ENCODE assay signal across 15 cellular contexts in the genomic region with DNA sequence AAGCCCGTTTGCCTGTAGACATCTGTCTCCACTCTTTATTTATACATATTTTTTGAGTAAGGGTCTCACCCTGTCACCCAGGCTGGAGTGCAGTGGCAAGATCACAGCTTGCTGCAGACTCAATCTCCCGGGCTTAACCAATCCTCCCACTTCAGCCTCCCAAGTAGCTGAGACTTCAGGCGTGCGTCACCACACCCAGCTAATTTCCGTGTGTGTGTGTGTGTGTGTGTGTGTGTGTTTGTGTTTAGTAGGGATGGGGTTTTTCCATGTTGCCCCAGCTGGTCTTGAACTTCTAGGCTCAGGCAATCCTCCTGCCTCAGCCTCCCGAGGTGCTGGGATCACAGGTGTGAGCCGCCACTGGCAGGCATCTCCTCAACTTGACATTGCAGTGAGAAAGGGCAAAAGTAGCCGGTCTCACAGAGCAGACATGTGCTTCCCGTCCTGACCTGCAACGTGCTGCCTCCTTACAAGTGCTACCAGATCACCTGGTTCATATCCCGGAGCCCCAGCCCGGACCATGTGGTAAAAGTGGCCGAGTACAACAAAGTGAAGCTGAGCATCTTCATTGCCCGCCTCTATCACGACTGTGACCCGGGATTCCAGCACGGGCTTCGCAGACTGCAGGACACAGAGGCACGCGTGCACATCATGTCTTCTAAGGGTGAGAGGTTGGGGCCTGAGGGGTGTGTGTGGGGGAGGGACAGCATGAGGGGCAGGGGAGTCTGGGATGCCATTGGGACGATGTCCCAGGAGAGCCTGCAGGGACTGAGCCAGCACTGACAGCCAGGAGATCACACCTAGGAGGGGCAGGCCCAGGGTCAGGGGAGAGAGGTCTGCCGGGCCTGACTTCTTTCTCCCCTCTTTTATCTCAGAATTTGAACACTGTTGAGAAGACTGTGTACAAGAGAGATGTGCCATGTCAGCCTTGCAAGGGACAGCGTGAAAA. TPM values are rescaled to one million over a fixed set of nuclear protein-coding genes. Genes with fewer than 3 reads are reported as not detected.
A peak's percentile ranks its signal among the peaks of the same experiment; 100 is the strongest.
DNase-seq lines count a peak whose midpoint lies in the region; ATAC-seq and TF ChIP-seq lines count a peak whose summit lies in the region.
"Had no signal": no experiment of that assay in that cellular context is flagged by ENCODE, and none has a peak within 500 bp of the region (broad histone marks: within the 10 kb centered on the region; RNA-seq: fewer than 3 reads in every experiment).

No MANE protein-coding gene starts in this region.

- H3K27me3 Mint-ChIP-seq in activated CD4-positive, alpha-beta T cell treated with anti-CD3 and anti-CD28 coated beads for 36 hours: no peaks in the 10 kb centered on the region
- no peaks in the 10 kb centered on the region for H3K27me3 Mint-ChIP-seq in activated naive CD8-positive, alpha-beta T cell

- no peaks in the 10 kb centered on the region for H3K9me2 ChIP-seq in Loucy (replicated peaks; ENCODE audit: low read depth, low read length)

- POLR2A ChIA-PET in activated CD4-positive, alpha-beta T cell treated with anti-CD3 and anti-CD28 coated beads for 36 hours (lab: Charles Lee): no interaction called here

- H3K27ac ChIP-seq in neutrophil (peak overlapping the region; percentile 86), esophagus squamous epithelium (peak overlapping the region in 2 of 4 donors; percentile 31 to 73)
- H3K27ac ChIP-seq: right atrium auricular region, SK-N-MC had no signal

- no peaks in the 10 kb centered on the region for H3K36me3 ChIP-seq in Loucy (ENCODE audit: insufficient read depth, low read length)
- peaks cover 9% of the 10 kb centered on the region for H3K36me3 ChIP-seq in neutrophil
- H3K36me3 ChIP-seq in HAP-1 (replicated peaks): no peaks in the 10 kb centered on the region
- no peaks in the 10 kb centered on the region for H3K36me3 ChIP-seq in esophagus squamous epithelium
- H3K36me3 ChIP-seq: right atrium auricular region had no signal

- H4K20me1 ChIP-seq in Loucy (ENCODE audit: insufficient read depth, low read length, poor library complexity, severe bottlenecking): no peaks in the 10 kb centered on the region

- H3K36me3 Mint-ChIP-seq in activated CD4-positive, alpha-beta T cell treated with anti-CD3 and anti-CD28 coated beads for 36 hours (ENCODE audit: low read depth): no peaks in the 10 kb centered on the region
- H3K36me3 Mint-ChIP-seq in activated naive CD8-positive, alpha-beta T cell: no peaks in the 10 kb centered on the region

- no peaks in the 10 kb centered on the region for H3K9me3 ChIP-seq in Loucy (ENCODE audit: insufficient read depth, low read depth, low read length)
- H3K9me3 ChIP-seq in neutrophil: no peaks in the 10 kb centered on the region
- no peaks in the 10 kb centered on the region for H3K9me3 ChIP-seq in HAP-1
- H3K9me3 ChIP-seq in esophagus squamous epithelium: no peaks in the 10 kb centered on the region
- H3K9me3 ChIP-seq: right atrium auricular region had no signal

- peaks cover 4% of the 10 kb centered on the region; the same call in 1 of the 2 replicates for H3F3A ChIP-seq in Loucy (ENCODE audit: low read depth)

- H3K4me3 ChIP-seq in Loucy (ENCODE audit: low read length, poor library complexity, severe bottlenecking) (peak overlapping the region; percentile 66), neutrophil (ENCODE audit: low read depth in 1 of 2, low read length in 1 of 2) (no peak overlapping the region), HAP-1 (no peak overlapping the region), esophagus squamous epithelium (no peak overlapping the region)
- H3K4me3 ChIP-seq: right atrium auricular region, SK-N-MC had no signal

- H3K4me2 ChIP-seq in Loucy (ENCODE audit: low read depth, low read length, poor library complexity, severe bottlenecking): peak overlapping the region; percentile 84

- no peak for DNase-seq in activated CD4-positive, alpha-beta T cell treated with anti-CD3 and anti-CD28 coated beads for 36 hours
- no peak for DNase-seq in activated CD4-positive, alpha-beta T cell treated with anti-CD3 and anti-CD28 coated beads for 48 hours
- DNase-seq in HAP-1 (ENCODE audit: low spot score in 2 of 2) (no peak), esophagus squamous epithelium (lab: John Stamatoyannopoulos, UW) (no peak)
- DNase-seq: head of caudate nucleus had no signal

- H3K27ac Mint-ChIP-seq in activated CD4-positive, alpha-beta T cell treated with anti-CD3 and anti-CD28 coated beads for 36 hours: peak overlapping the region; percentile 95
- H3K27ac Mint-ChIP-seq in activated naive CD8-positive, alpha-beta T cell: peak overlapping the region; percentile 92

- peak overlapping the region; percentile 77 for H3K9ac ChIP-seq in Loucy (ENCODE audit: low read depth, low read length, poor library complexity, severe bottlenecking)

- TF ChIP-seq POLR2A in esophagus squamous epithelium (IDR thresholded peaks at IDR 0.05): no peak

- H3K4me3 Mint-ChIP-seq in activated CD4-positive, alpha-beta T cell treated with anti-CD3 and anti-CD28 coated beads for 36 hours: peak overlapping the region; percentile 45
- peak overlapping the region; percentile 79 for H3K4me3 Mint-ChIP-seq in activated naive CD8-positive, alpha-beta T cell

- intact Hi-C loops in activated CD4-positive, alpha-beta T cell treated with anti-CD3 and anti-CD28 coated beads for 36 hours (cut with DNase I, micrococcal nuclease): loop anchor here (2.0 to 5.0 kb wide), 4 partner anchors 25 to 219 kb away; partner anchors contain the start of genes APOBEC3C (in 1 of the 2), APOBEC3D (in 1 of the 2) and CBX6 (in 1 of the 2)
- intact Hi-C loops in esophagus squamous epithelium (cut with DNase I): no loop called here

- CTCF ChIA-PET in activated CD4-positive, alpha-beta T cell treated with anti-CD3 and anti-CD28 coated beads for 36 hours (lab: Charles Lee): interaction anchor here (0.6 to 0.7 kb wide), 2 partner anchors 13 to 76 kb away, joined by 3 read pairs; no protein-coding TSS in a partner anchor

- in situ Hi-C loops in HAP-1 (cut with MboI; ENCODE audit: low sequenced_read_pairs): no loop called here

- peaks cover 6% of the 10 kb centered on the region; the same call in 1 of the 2 replicates for H3K79me2 ChIP-seq in Loucy (ENCODE audit: insufficient read depth, low read length)

- 81 to 95% methylated on average over 11 to 20 of the region's 23 CpGs for WGBS in esophagus squamous epithelium, 2 donors

- peaks cover 87% of the 10 kb centered on the region for H3K4me1 Mint-ChIP-seq in activated CD4-positive, alpha-beta T cell treated with anti-CD3 and anti-CD28 coated beads for 36 hours
- peaks cover 69% of the 10 kb centered on the region for H3K4me1 Mint-ChIP-seq in activated naive CD8-positive, alpha-beta T cell (ENCODE audit: low read depth)

- TF ChIP-seq CTCF in Loucy (conservative IDR thresholded peaks at IDR 0.05; ENCODE audit: low read length): no peak
- no peak for TF ChIP-seq CTCF in neutrophil (IDR thresholded peaks at IDR 0.05)
- TF ChIP-seq CTCF in esophagus squamous epithelium (IDR thresholded peaks at IDR 0.05): no peak

- H3K27me3 ChIP-seq in Loucy (ENCODE audit: insufficient read depth, low read length, poor library complexity, severe bottlenecking) (no peaks in the 10 kb centered on the region), neutrophil (no peaks in the 10 kb centered on the region), HAP-1 (ENCODE audit: low read depth) (no peaks in the 10 kb centered on the region), esophagus squamous epithelium (peaks cover 0 to 11% (median 0%) of the 10 kb centered on the region in 4 donors)
- H3K27me3 ChIP-seq: right atrium auricular region had no signal

- ATAC-seq in activated CD4-positive, alpha-beta T cell treated with anti-CD3 and anti-CD28 coated beads for 36 hours: no peak
- no peak for ATAC-seq in GM21447 (IDR thresholded peaks at IDR 0.05; ENCODE audit: unreplicated experiment)
- ATAC-seq: HCT116 had no signal

- H3K4me1 ChIP-seq in Loucy (ENCODE audit: insufficient read depth, low read length, poor library complexity, severe bottlenecking): peaks cover 72% of the 10 kb centered on the region
- peaks cover 55 to 66% of the 10 kb centered on the region in 2 experiments for H3K4me1 ChIP-seq in neutrophil (ENCODE audit: control insufficient read depth in 1 of 2, insufficient read depth in 1 of 2, low read depth in 1 of 2, low read length in 1 of 2)
- H3K4me1 ChIP-seq in HAP-1: peaks cover 2% of the 10 kb centered on the region; the same call in 1 of the 2 replicates
- H3K4me1 ChIP-seq in esophagus squamous epithelium: peaks cover 0 to 22% (median 0%) of the 10 kb centered on the region in 3 donors
- H3K4me1 ChIP-seq: right atrium auricular region had no signal

- no peaks in the 10 kb centered on the region for H3K9me3 Mint-ChIP-seq in activated CD4-positive, alpha-beta T cell treated with anti-CD3 and anti-CD28 coated beads for 36 hours (ENCODE audit: low read depth)
- H3K9me3 Mint-ChIP-seq in activated naive CD8-positive, alpha-beta T cell (ENCODE audit: low read depth): no peaks in the 10 kb centered on the region

- H2AFZ ChIP-seq in Loucy (ENCODE audit: low read length): no peak overlapping the region

RNA-seq across cellular contexts. Expression of gene APOBEC3H, which starts 5.6 kb away (rescaled TPM):
- total RNA-seq in activated CD4-positive, alpha-beta T cell treated with anti-CD3 and anti-CD28 coated beads for 36 hours: 1 to 10 TPM; 5.2 to 7.3 TPM
- under 1 TPM in 2 of 4 donors, not detected in 2; 0.92 to 0.95 TPM for total RNA-seq in esophagus squamous epithelium
- total RNA-seq: cardiac septum, epithelial cell of proximal tubule, HT-29 had no signal

RNA-seq across cellular contexts. Expression of gene APOBEC3G, which starts 14.3 kb away (rescaled TPM):
- total RNA-seq in activated CD4-positive, alpha-beta T cell treated with anti-CD3 and anti-CD28 coated beads for 36 hours: 10 to 100 TPM; 45.9 to 47.4 TPM
- total RNA-seq in esophagus squamous epithelium: 10 to 100 TPM in 2 of 4 donors, 1 to 10 TPM in 1, under 1 TPM in 1; 0.91 to 12.1 (median 6.5) TPM
- total RNA-seq: HT-29 had no signal

RNA-seq across cellular contexts. Expression of gene APOBEC3F, which starts 50.7 kb away (rescaled TPM):
- 10 to 100 TPM; 19.0 to 24.5 TPM for total RNA-seq in activated CD4-positive, alpha-beta T cell treated with anti-CD3 and anti-CD28 coated beads for 36 hours
- 1 to 10 TPM in 3 of 4 donors, under 1 TPM in 1; 0.44 to 2.7 (median 2.2) TPM for total RNA-seq in esophagus squamous epithelium

Comparison
In these comparisons a context has a peak if more than half of its experiments do, and no peak if none do; other contexts are left out.
1. RNA of gene APOBEC3F, which starts 50.7 kb away (total RNA-seq): 19.0 to 24.5 TPM in activated CD4-positive, alpha-beta T cell treated with anti-CD3 and anti-CD28 coated beads for 36 hours; 0.44 to 2.7 TPM in esophagus squamous epithelium; every median in the first group is over 4 times any median in the second.